In genomic region chrX:129980540-129981206, GRCh38 we compare ENCODE assay signal across 8 cellular contexts. TPM values are rescaled to one million over a fixed set of nuclear protein-coding genes. Genes with fewer than 3 reads are reported as not detected.
DNase-seq lines count a peak whose midpoint lies in the region; ATAC-seq and TF ChIP-seq lines count a peak whose summit lies in the region.

No MANE protein-coding gene starts in this region.

- POLR2A ChIA-PET in BJ (lab: Charles Lee) = no interaction called here

- TF ChIP-seq CTCF in BJ (IDR thresholded peaks at IDR 0.05; ENCODE audit: insufficient read depth, low read depth, low read length) = no peak

- ATAC-seq in stimulated activated memory B cell treated with anti-CD40 and anti-IgM and Interleukin-4, amounts not matched to agents 10 μg/mL and 1 μg/mL and 100 μg/mL, for 72 hours = peak; percentile 42
- no peak for ATAC-seq in GM21381 (IDR thresholded peaks at IDR 0.05; ENCODE audit: unreplicated experiment)

- H3K27ac ChIP-seq in HUES64 (ENCODE audit: low read depth, low read length) = no peak overlapping the region

- no peak overlapping the region for H3K9ac ChIP-seq in HUES64 (ENCODE audit: low read depth, low read length)

- H3K27me3 Mint-ChIP-seq in activated naive CD4-positive, alpha-beta T cell treated with anti-CD3 and anti-CD28 coated beads, Interleukin-2, amount 10 ng/mL, durations not matched to agents 7 days and 5 days = peaks cover 32% of the 10 kb centered on the region
- no peaks in the 10 kb centered on the region for H3K27me3 Mint-ChIP-seq in stimulated activated memory B cell treated with anti-CD40 and anti-IgM and Interleukin-4, amounts not matched to agents 10 μg/mL and 1 μg/mL and 100 μg/mL, for 72 hours

- no peaks in the 10 kb centered on the region for H3K36me3 Mint-ChIP-seq in activated naive CD4-positive, alpha-beta T cell treated with anti-CD3 and anti-CD28 coated beads, Interleukin-2, amount 10 ng/mL, durations not matched to agents 7 days and 5 days
- H3K36me3 Mint-ChIP-seq in stimulated activated memory B cell treated with anti-CD40 and anti-IgM and Interleukin-4, amounts not matched to agents 10 μg/mL and 1 μg/mL and 100 μg/mL, for 72 hours = no peaks in the 10 kb centered on the region

- peaks cover 29% of the 10 kb centered on the region for H3K4me1 Mint-ChIP-seq in activated naive CD4-positive, alpha-beta T cell treated with anti-CD3 and anti-CD28 coated beads, Interleukin-2, amount 10 ng/mL, durations not matched to agents 7 days and 5 days
- H3K4me1 Mint-ChIP-seq in stimulated activated memory B cell treated with anti-CD40 and anti-IgM and Interleukin-4, amounts not matched to agents 10 μg/mL and 1 μg/mL and 100 μg/mL, for 72 hours = peaks cover 22% of the 10 kb centered on the region

- no peaks in the 10 kb centered on the region for H3K9me3 Mint-ChIP-seq in activated naive CD4-positive, alpha-beta T cell treated with anti-CD3 and anti-CD28 coated beads, Interleukin-2, amount 10 ng/mL, durations not matched to agents 7 days and 5 days
- H3K9me3 Mint-ChIP-seq in stimulated activated memory B cell treated with anti-CD40 and anti-IgM and Interleukin-4, amounts not matched to agents 10 μg/mL and 1 μg/mL and 100 μg/mL, for 72 hours = no peaks in the 10 kb centered on the region

- H3K9me3 ChIP-seq in HUES64 (ENCODE audit: insufficient read depth, low read depth, low read length) (no peaks in the 10 kb centered on the region), iPS-18c (ENCODE audit: control insufficient read depth, insufficient read depth, low read length) (peaks cover 9% of the 10 kb centered on the region)

- no peaks in the 10 kb centered on the region for H3K36me3 ChIP-seq in BJ (ENCODE audit: control insufficient read depth, insufficient read depth, low read length)
- no peaks in the 10 kb centered on the region for H3K36me3 ChIP-seq in HUES64 (ENCODE audit: insufficient read depth, low read length)

- 1% methylated on average over 79 of the region's 79 CpGs for WGBS in HUES64

- H3K4me1 ChIP-seq in HUES64 (ENCODE audit: insufficient read depth, low read length) = no peaks in the 10 kb centered on the region

- no peak for DNase-seq in BJ (ENCODE audit: low read depth)
- peak; percentile 54 for DNase-seq in activated naive CD4-positive, alpha-beta T cell treated with anti-CD3 and anti-CD28 coated beads, Interleukin-2, amount 10 ng/mL, durations not matched to agents 7 days and 5 days
- no peak for DNase-seq in NOMO-1 treated with DMSO at 0.1 percent for 48 hours (lab: John Stamatoyannopoulos, UW; ENCODE audit: unreplicated experiment)
- no peak for DNase-seq in OCI-M2 (lab: John Stamatoyannopoulos, UW; ENCODE audit: unreplicated experiment)

- no peak overlapping the region for H3K4me3 Mint-ChIP-seq in activated naive CD4-positive, alpha-beta T cell treated with anti-CD3 and anti-CD28 coated beads, Interleukin-2, amount 10 ng/mL, durations not matched to agents 7 days and 5 days
- no peak overlapping the region for H3K4me3 Mint-ChIP-seq in stimulated activated memory B cell treated with anti-CD40 and anti-IgM and Interleukin-4, amounts not matched to agents 10 μg/mL and 1 μg/mL and 100 μg/mL, for 72 hours

- no peak overlapping the region for H3K27ac Mint-ChIP-seq in activated naive CD4-positive, alpha-beta T cell treated with anti-CD3 and anti-CD28 coated beads, Interleukin-2, amount 10 ng/mL, durations not matched to agents 7 days and 5 days
- peak overlapping the region; percentile 80 for H3K27ac Mint-ChIP-seq in stimulated activated memory B cell treated with anti-CD40 and anti-IgM and Interleukin-4, amounts not matched to agents 10 μg/mL and 1 μg/mL and 100 μg/mL, for 72 hours

- peak overlapping the region; percentile 48 for H3K4me3 ChIP-seq in BJ (ENCODE audit: low read depth, low read length)
- peak overlapping the region; percentile 53 for H3K4me3 ChIP-seq in HUES64 (ENCODE audit: low read length)
- peak overlapping the region; percentile 47 for H3K4me3 ChIP-seq in iPS-18c (ENCODE audit: insufficient read depth, low read depth, low read length)

- CTCF ChIA-PET in BJ (lab: Yijun Ruan, JAX) = no interaction called here
- CTCF ChIA-PET in activated naive CD4-positive, alpha-beta T cell treated with anti-CD3 and anti-CD28 coated beads, Interleukin-2, amount 10 ng/mL, durations not matched to agents 7 days and 5 days (lab: Charles Lee) = no interaction called here

- no peaks in the 10 kb centered on the region for H3K27me3 ChIP-seq in BJ (ENCODE audit: control insufficient read depth, insufficient read depth, low read length)
- H3K27me3 ChIP-seq in HUES64 (ENCODE audit: insufficient read depth, low read length) = peaks cover 69% of the 10 kb centered on the region

RNA-seq across cellular contexts. Expression of gene BCORL1, which starts 1.8 kb away (rescaled TPM):
- 0.76 and 1.5 TPM in 2 replicates for polyA plus RNA-seq in BJ (2011; rRNA removed)
- polyA minus RNA-seq in BJ (2011; rRNA and poly(A)+ RNA removed) = 2.2 and 3.9 TPM in 2 replicates
- polyA plus RNA-seq in HUES64 (2013, experiment 1 of 2) = 4.1 TPM
- polyA plus RNA-seq in HUES64 (2013, experiment 2 of 2) = 7.0 TPM
